Comparison of ENCODE assay signal across 8 cellular contexts in genomic region chr16:11689031-11689840, GRCh38. TPM values are rescaled to one million over a fixed set of nuclear protein-coding genes. Genes with fewer than 3 reads are reported as not detected.
DNase-seq lines count a peak whose midpoint lies in the region; ATAC-seq, FAIRE-seq and TF ChIP-seq lines count a peak whose summit lies in the region.

No MANE protein-coding gene starts in this region.

- H3K36me3 Mint-ChIP-seq in natural killer cell treated with Interleukin-12 subunit alpha and Interleukin-12 subunit beta and Interleukin-15 and Interleukin-18, amount 100 ng/mL, for 72 hours = peaks cover 30% of the 10 kb centered on the region

- H3K4me1 ChIP-seq in Karpas-422 (ENCODE audit: low read length) = peaks cover 67% of the 10 kb centered on the region
- peaks cover 0 to 44% (median 28%) of the 10 kb centered on the region in 12 donors for H3K4me1 ChIP-seq in heart left ventricle

- H3K4me3 Mint-ChIP-seq in natural killer cell treated with Interleukin-12 subunit alpha and Interleukin-12 subunit beta and Interleukin-15 and Interleukin-18, amount 100 ng/mL, for 72 hours = no peak overlapping the region

- no peak overlapping the region for H3K27ac Mint-ChIP-seq in natural killer cell treated with Interleukin-12 subunit alpha and Interleukin-12 subunit beta and Interleukin-15 and Interleukin-18, amount 100 ng/mL, for 72 hours

- H3K4me3 ChIP-seq in Karpas-422 (ENCODE audit: low read length) (peak overlapping the region; percentile 1), heart left ventricle (no peak overlapping the region)

- H2AFZ ChIP-seq in Karpas-422 (ENCODE audit: low read length) = no peak overlapping the region

- no peak for TF ChIP-seq POLR2A in GM12892 (IDR thresholded peaks at IDR 0.05; ENCODE audit: low read depth, low read length)
- TF ChIP-seq POLR2A in heart left ventricle (IDR thresholded peaks at IDR 0.05) = no peak

- WGBS in heart left ventricle, 4 donors = 86 to 89% (median 89%) methylated on average over 3 of the region's 3 CpGs

- intact Hi-C loops in heart left ventricle (cut with DNase I) = no loop called here

- no peak for DNase-seq in GM12892 (ENCODE audit: insufficient read length)
- peak; percentile 89 for DNase-seq in Karpas-422
- no peak for DNase-seq in heart left ventricle
- DNase-seq in NCI-H748 (lab: John Stamatoyannopoulos, UW; ENCODE audit: unreplicated experiment) = no peak
- DNase-seq in natural killer cell treated with Interleukin-12 subunit alpha and Interleukin-12 subunit beta and Interleukin-15 and Interleukin-18, amount 100 ng/mL, for 72 hours (ENCODE audit: low spot score) = no peak
- DNase-seq in mucosa of gallbladder (ENCODE audit: low spot score) = no peak
- no peak for DNase-seq in OCI-M1 (lab: John Stamatoyannopoulos, UW)

- peaks cover 21% of the 10 kb centered on the region for H3K79me2 ChIP-seq in Karpas-422 (ENCODE audit: low read length)

- peaks cover 33% of the 10 kb centered on the region; the same call in 1 of the 2 replicates for H3K36me3 ChIP-seq in Karpas-422 (ENCODE audit: insufficient read depth, low read length)
- peaks cover 0 to 90% (median 63%) of the 10 kb centered on the region in 9 donors for H3K36me3 ChIP-seq in heart left ventricle

- FAIRE-seq in GM12892 (lab: Jason Lieb, UNC) = peak; percentile 87

- no peaks in the 10 kb centered on the region for H3K9me3 Mint-ChIP-seq in natural killer cell treated with Interleukin-12 subunit alpha and Interleukin-12 subunit beta and Interleukin-15 and Interleukin-18, amount 100 ng/mL, for 72 hours

- H3K27ac ChIP-seq in Karpas-422 (ENCODE audit: low read length) = peak overlapping the region; percentile 89
- H3K27ac ChIP-seq in heart left ventricle = peak overlapping the region in 9 of 12 donors; percentile 3 to 83 (median 16)

- H3K9me3 ChIP-seq in Karpas-422 (ENCODE audit: low read length) = no peaks in the 10 kb centered on the region
- H3K9me3 ChIP-seq in heart left ventricle = no peaks in the 10 kb centered on the region

- ATAC-seq in GM21528 (IDR thresholded peaks at IDR 0.05; ENCODE audit: low FRiP score, unreplicated experiment) (peak; percentile 70), heart left ventricle (peak in 3 of 4 donors; percentile 6 to 32 (median 23))
- ATAC-seq in natural killer cell treated with Interleukin-12 subunit alpha and Interleukin-12 subunit beta and Interleukin-15 and Interleukin-18, amount 100 ng/mL, for 72 hours = no peak

- no peaks in the 10 kb centered on the region for H3K27me3 ChIP-seq in Karpas-422 (ENCODE audit: low read length)
- H3K27me3 ChIP-seq in heart left ventricle = no peaks in the 10 kb centered on the region

- no peaks in the 10 kb centered on the region for H3K27me3 Mint-ChIP-seq in natural killer cell treated with Interleukin-12 subunit alpha and Interleukin-12 subunit beta and Interleukin-15 and Interleukin-18, amount 100 ng/mL, for 72 hours

- peak overlapping the region; percentile 50 for H3K9ac ChIP-seq in Karpas-422 (ENCODE audit: low read length)

- H4K20me1 ChIP-seq in Karpas-422 (ENCODE audit: insufficient read depth, low read depth, low read length) = no peaks in the 10 kb centered on the region

- H3K4me1 Mint-ChIP-seq in natural killer cell treated with Interleukin-12 subunit alpha and Interleukin-12 subunit beta and Interleukin-15 and Interleukin-18, amount 100 ng/mL, for 72 hours (ENCODE audit: low read depth in 2 of 2) = peaks cover 13 to 15% of the 10 kb centered on the region in 2 donors

- no peaks in the 10 kb centered on the region for H3K9me2 ChIP-seq in Karpas-422 (replicated peaks; ENCODE audit: insufficient read depth, low read length)

- H3K4me2 ChIP-seq in Karpas-422 (ENCODE audit: low read depth, low read length, poor library complexity, severe bottlenecking) = peak overlapping the region; percentile 48

- TF ChIP-seq CTCF in heart left ventricle (IDR thresholded peaks at IDR 0.05) = no peak

RNA-seq across cellular contexts. Expression of gene SNN, which starts 21.0 kb away (rescaled TPM):
- polyA plus RNA-seq in GM12892 (2012; ENCODE audit: missing spikeins) = 23.2 TPM
- total RNA-seq in Karpas-422 (2014; rRNA removed; shearing (Covaris generic); ENCODE audit: low replicate concordance) = 27.4 and 34.2 TPM in 2 replicates
- total RNA-seq in heart left ventricle (10 to 100 TPM; 17.0 to 60.0 (median 36.4) TPM), mucosa of gallbladder (55.0 TPM)
- polyA plus RNA-seq in heart left ventricle = 10 to 100 TPM; 12.5 to 38.4 TPM
- total RNA-seq in natural killer cell treated with Interleukin-12 subunit alpha and Interleukin-12 subunit beta and Interleukin-15 and Interleukin-18, amount 100 ng/mL, for 72 hours = 1 to 10 TPM in 1 of 2 donors, under 1 TPM in 1; 0.43 to 1.1 TPM

RNA-seq across cellular contexts. Expression of gene TXNDC11, which starts 53.4 kb away (rescaled TPM):
- polyA plus RNA-seq in GM12892 (2012; ENCODE audit: missing spikeins) = 37.2 TPM
- 28.5 and 49.6 TPM in 2 replicates for total RNA-seq in Karpas-422 (2014; rRNA removed; shearing (Covaris generic); ENCODE audit: low replicate concordance)
- total RNA-seq in heart left ventricle (10 to 100 TPM; 18.9 to 29.3 (median 25.9) TPM), mucosa of gallbladder (55.7 TPM)
- 10 to 100 TPM; 23.6 to 53.1 TPM for polyA plus RNA-seq in heart left ventricle
- 10 to 100 TPM; 62.4 to 73.2 TPM for total RNA-seq in natural killer cell treated with Interleukin-12 subunit alpha and Interleukin-12 subunit beta and Interleukin-15 and Interleukin-18, amount 100 ng/mL, for 72 hours

Comparison
In these comparisons a context has a peak if more than half of its experiments do, and no peak if none do; other contexts are left out.
1. ATAC-seq: peak in GM21528 (single experiment) and heart left ventricle (3 of 4); none in natural killer cell treated with Interleukin-12 subunit alpha and Interleukin-12 subunit beta and Interleukin-15 and Interleukin-18, amount 100 ng/mL, for 72 hours (0 of 2).
2. RNA of gene SNN, which starts 21.0 kb away (total RNA-seq): 55.0 TPM in mucosa of gallbladder (single experiment), 17.0 to 60.0 TPM in heart left ventricle and 27.4 to 34.2 TPM in Karpas-422; 0.43 to 1.1 TPM in natural killer cell treated with Interleukin-12 subunit alpha and Interleukin-12 subunit beta and Interleukin-15 and Interleukin-18, amount 100 ng/mL, for 72 hours; every median in the first group is over 4 times any median in the second.